8 cellular contexts compared by ENCODE assay signal in genomic region chr13:43085545-43085944, GRCh38.
DNase-seq lines count a peak whose midpoint lies in the region; ATAC-seq and TF ChIP-seq lines count a peak whose summit lies in the region.

No MANE protein-coding gene starts in this region.

- H3K23ac ChIP-seq in mesenchymal stem cell (ENCODE audit: low read length in 2 of 2) = no peak overlapping the region

- no peak overlapping the region for H2BK15ac ChIP-seq in mesenchymal stem cell (ENCODE audit: low read depth, poor library complexity, severe bottlenecking)

- no peak overlapping the region for H2BK120ac ChIP-seq in mesenchymal stem cell (ENCODE audit: low read depth, low read length)

- no peak overlapping the region for H3K27ac ChIP-seq in body of pancreas
- no peak overlapping the region for H3K27ac ChIP-seq in mesenchymal stem cell (ENCODE audit: low read length, poor library complexity, severe bottlenecking)

- peak; percentile 22 for DNase-seq in DMS153 (lab: John Stamatoyannopoulos, UW)
- DNase-seq in M059J (ENCODE audit: low read depth) = peak; percentile 27
- no peak for DNase-seq in body of pancreas
- DNase-seq in mesenchymal stem cell = peak; percentile 52
- DNase-seq in stimulated activated CD4-positive, alpha-beta T cell treated with anti-CD3 and anti-CD28 coated beads, Interleukin-15, amount 100 ng/mL, for 24 hours = no peak

- H4K8ac ChIP-seq in mesenchymal stem cell (ENCODE audit: low read length) = no peak overlapping the region

- no peaks in the 10 kb centered on the region for H3K9me3 ChIP-seq in body of pancreas
- H3K9me3 ChIP-seq in mesenchymal stem cell (ENCODE audit: control insufficient read depth, low read length) = peaks cover 5% of the 10 kb centered on the region

- H4K91ac ChIP-seq in mesenchymal stem cell (ENCODE audit: low read length) = no peak overlapping the region

- H3K4me3 ChIP-seq in body of pancreas (no peak overlapping the region), mesenchymal stem cell (ENCODE audit: insufficient read depth in 1 of 2, low read depth in 1 of 2, low read length in 2 of 2) (no peak overlapping the region)

- H3K4me1 ChIP-seq in body of pancreas (peaks cover 13% of the 10 kb centered on the region), mesenchymal stem cell (ENCODE audit: control insufficient read depth, insufficient read depth, low read depth, low read length) (no peaks in the 10 kb centered on the region)

- no peak overlapping the region for H2AFZ ChIP-seq in mesenchymal stem cell (ENCODE audit: low read depth, low read length)

- H3K4ac ChIP-seq in mesenchymal stem cell (ENCODE audit: low read depth in 1 of 2, low read length in 2 of 2) = no peak overlapping the region

- H2AK5ac ChIP-seq in mesenchymal stem cell (ENCODE audit: low read length, severe bottlenecking) = no peak overlapping the region

- peak overlapping the region; percentile 93 for H3K9ac ChIP-seq in mesenchymal stem cell (ENCODE audit: low read length)

- TF ChIP-seq POLR2A in body of pancreas (IDR thresholded peaks at IDR 0.05) = no peak

- no peak overlapping the region for H3K14ac ChIP-seq in mesenchymal stem cell (ENCODE audit: low read length in 2 of 2)

- no peak overlapping the region for H3K4me2 ChIP-seq in mesenchymal stem cell (ENCODE audit: low read length, poor library complexity, severe bottlenecking)

- H2BK5ac ChIP-seq in mesenchymal stem cell (ENCODE audit: low read depth, low read length, poor library complexity, severe bottlenecking) = no peak overlapping the region

- H3K27me3 ChIP-seq in body of pancreas = no peaks in the 10 kb centered on the region
- no peaks in the 10 kb centered on the region for H3K27me3 ChIP-seq in mesenchymal stem cell (ENCODE audit: control insufficient read depth in 1 of 2, insufficient read depth in 1 of 2, low read length in 2 of 2)

- ATAC-seq in body of pancreas = peak; percentile 24
- no peak for ATAC-seq in GM19397 (IDR thresholded peaks at IDR 0.05; ENCODE audit: unreplicated experiment)
- ATAC-seq in HG02610 (IDR thresholded peaks at IDR 0.05; ENCODE audit: unreplicated experiment) = no peak
- ATAC-seq in HG02970 (IDR thresholded peaks at IDR 0.05; ENCODE audit: low FRiP score, unreplicated experiment) = no peak

- no peaks in the 10 kb centered on the region for H3K79me1 ChIP-seq in mesenchymal stem cell (replicated peaks; ENCODE audit: low read length, poor library complexity, severe bottlenecking)

- 85 to 94% methylated on average over 1 of the region's 1 CpG for WGBS in body of pancreas, 2 donors
- 90% methylated on average over 1 of the region's 1 CpG for WGBS in mesenchymal stem cell

- intact Hi-C loops in body of pancreas (cut with DNase I) = no loop called here

- H3K18ac ChIP-seq in mesenchymal stem cell (ENCODE audit: low read depth in 1 of 2, low read length in 2 of 2) = no peak overlapping the region

- no peak overlapping the region for H2BK12ac ChIP-seq in mesenchymal stem cell (ENCODE audit: low read length in 2 of 2)

- peak; percentile 5 to 70 (median 57) for TF ChIP-seq CTCF in body of pancreas (IDR thresholded peaks at IDR 0.05)

- H3K36me3 ChIP-seq in body of pancreas (replicated peaks in 1 of 2; ENCODE audit: insufficient read depth in 1 of 2, low read depth in 2 of 2) = no peaks in the 10 kb centered on the region
- peaks cover 0 to 18% of the 10 kb centered on the region in 2 experiments for H3K36me3 ChIP-seq in mesenchymal stem cell (ENCODE audit: control insufficient read depth in 1 of 2, insufficient read depth in 2 of 2, low read depth in 1 of 2, low read length in 2 of 2)

Comparison
In these comparisons a context has a peak if more than half of its experiments do, and no peak if none do; other contexts are left out.
1. DNase-seq: peak in DMS153 (single experiment), M059J (single experiment) and mesenchymal stem cell (single experiment); none in body of pancreas (0 of 4) and stimulated activated CD4-positive, alpha-beta T cell treated with anti-CD3 and anti-CD28 coated beads, Interleukin-15, amount 100 ng/mL, for 24 hours (single experiment).